8 cellular contexts compared by ENCODE assay signal in the genomic region with DNA sequence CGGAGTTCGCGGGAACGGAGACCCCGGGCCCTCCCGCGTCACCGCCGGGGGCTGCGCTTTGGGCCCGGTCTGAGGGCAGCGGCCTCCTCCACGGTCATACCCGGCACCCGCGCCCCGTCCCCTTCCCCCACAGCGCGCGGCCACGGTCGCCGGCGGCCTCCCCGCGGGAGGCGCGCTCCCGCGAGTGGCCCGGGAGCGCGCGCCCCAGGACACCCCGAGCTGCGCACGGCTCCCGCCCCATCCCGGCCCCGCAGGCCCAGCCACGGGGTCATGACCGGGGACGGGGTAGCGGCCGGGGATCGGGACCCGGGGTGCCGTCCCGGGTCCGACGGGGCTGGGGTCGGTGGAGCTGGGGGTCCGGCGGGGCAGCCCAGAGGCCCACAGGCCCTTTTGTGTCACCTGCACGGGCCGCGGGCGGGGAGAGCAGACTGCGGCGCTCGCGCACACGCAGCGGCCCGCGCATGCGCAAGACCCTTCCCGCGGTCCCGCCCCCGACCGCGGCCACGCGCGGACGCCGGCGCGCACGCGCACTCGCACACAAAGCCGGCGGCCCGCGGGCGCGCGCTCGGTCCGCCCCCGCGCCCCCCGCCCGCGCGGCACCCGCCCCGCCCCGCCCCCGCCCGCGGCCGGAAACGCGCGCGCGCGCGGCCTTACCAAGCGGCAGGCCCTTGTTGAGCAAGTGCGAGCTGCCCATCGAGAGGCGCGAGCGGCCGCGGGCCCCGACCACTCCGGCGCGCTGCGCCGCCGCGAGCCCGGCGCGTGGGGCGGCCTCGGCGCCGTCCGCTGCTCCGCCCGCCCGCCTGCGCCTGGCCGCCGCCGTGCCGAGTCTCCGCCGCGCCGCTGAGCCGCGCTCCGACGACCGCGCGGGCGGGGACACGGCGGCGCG. TPM values are rescaled to one million over a fixed set of nuclear protein-coding genes. Genes with fewer than 3 reads are reported as not detected.
DNase-seq lines count a peak whose midpoint lies in the region; ATAC-seq and TF ChIP-seq lines count a peak whose summit lies in the region.

Gene CTBP1 (minus strand): TSS at position 869 of the 886 bp plus-strand sequence. CDS start 7,799 bp downstream, outside the sequence.

- ATAC-seq in GM21825 (IDR thresholded peaks at IDR 0.05; ENCODE audit: unreplicated experiment) (peak; percentile 39), RWPE2 (ENCODE audit: low read depth) (peak; percentile 56)

- H3K27ac ChIP-seq in KOPT-K1 (ENCODE audit: low read depth, low read length, poor library complexity, severe bottlenecking): peak within 1 kb of the TSS; percentile 98
- H3K27ac ChIP-seq in RWPE2 (ENCODE audit: poor library complexity, severe bottlenecking): peak within 1 kb of the TSS; percentile 93
- peak within 1 kb of the TSS; percentile 90 for H3K27ac ChIP-seq in neural progenitor cell

- H3K36me3 ChIP-seq in KOPT-K1 (ENCODE audit: insufficient read depth, low read length): peaks cover 34% of the 10 kb centered on the region
- H3K36me3 ChIP-seq in RWPE2 (ENCODE audit: low read depth): peaks cover 26% of the 10 kb centered on the region
- H3K36me3 ChIP-seq in neural progenitor cell: peaks cover 5% of the 10 kb centered on the region

- peaks cover 49% of the 10 kb centered on the region for H3K79me2 ChIP-seq in neural progenitor cell (ENCODE audit: low read depth)

- peak within 1 kb of the TSS; percentile 100 for H3K4me2 ChIP-seq in neural progenitor cell

- peaks cover 29% of the 10 kb centered on the region for H3K9me3 Mint-ChIP-seq in neural progenitor cell

- peak within 1 kb of the TSS; percentile 89 for H3K4me3 Mint-ChIP-seq in neural progenitor cell

- H2AFZ ChIP-seq in neural progenitor cell (replicated peaks): peak within 1 kb of the TSS; percentile 92

- peaks cover 44% of the 10 kb centered on the region for H4K20me1 ChIP-seq in neural progenitor cell (ENCODE audit: low read depth)

- peaks cover 15% of the 10 kb centered on the region for H3K4me1 Mint-ChIP-seq in neural progenitor cell

- peak within 1 kb of the TSS; percentile 78 for H3K4me3 ChIP-seq in RWPE2 (ENCODE audit: severe bottlenecking)
- peak within 1 kb of the TSS; percentile 72 to 81 for H3K4me3 ChIP-seq in foreskin fibroblast (ENCODE audit: low read depth in 1 of 2, low read length in 2 of 2)
- peak within 1 kb of the TSS; percentile 83 for H3K4me3 ChIP-seq in neural progenitor cell

- peaks cover 32% of the 10 kb centered on the region for H3K36me3 Mint-ChIP-seq in neural progenitor cell

- H3K9me3 ChIP-seq in KOPT-K1 (ENCODE audit: insufficient read depth, low read length, poor library complexity, severe bottlenecking) (peaks cover 31% of the 10 kb centered on the region), RWPE2 (ENCODE audit: severe bottlenecking) (peaks cover 16% of the 10 kb centered on the region), neural progenitor cell (ENCODE audit: low read depth) (peaks cover 8% of the 10 kb centered on the region)

- H3K27me3 ChIP-seq in RWPE2 (ENCODE audit: insufficient read depth, poor library complexity, severe bottlenecking) (no peaks in the 10 kb centered on the region), neural progenitor cell (no peaks in the 10 kb centered on the region)

- peak; percentile 79 for DNase-seq in ELR (ENCODE audit: low read depth)
- peak; percentile 70 for DNase-seq in RWPE2 (ENCODE audit: low spot score)
- DNase-seq in activated gamma-delta T cell (lab: John Stamatoyannopoulos, UW): peak; percentile 83
- DNase-seq in foreskin fibroblast: peak; percentile 83 to 94
- peak; percentile 94 for DNase-seq in neural progenitor cell (ENCODE audit: low spot score)
- DNase-seq in stromal cell of bone marrow (ENCODE audit: low read depth): peak; percentile 47

- H3K9ac ChIP-seq in neural progenitor cell: peak within 1 kb of the TSS; percentile 89

- peaks cover 9% of the 10 kb centered on the region for H3K27me3 Mint-ChIP-seq in neural progenitor cell (ENCODE audit: insufficient read depth, low read depth)

- no peaks in the 10 kb centered on the region for H3F3A ChIP-seq in neural progenitor cell (ENCODE audit: low read depth)

- TF ChIP-seq CTCF in RWPE2 (IDR thresholded peaks at IDR 0.05; ENCODE audit: poor library complexity, severe bottlenecking) (no peak), foreskin fibroblast (IDR thresholded peaks at IDR 0.05; ENCODE audit: low read depth, low read length) (no peak), neural progenitor cell (IDR thresholded peaks at IDR 0.05) (no peak)

- H3K27ac Mint-ChIP-seq in neural progenitor cell: peak within 1 kb of the TSS; percentile 50

- H3K4me1 ChIP-seq in RWPE2 (ENCODE audit: insufficient read depth, poor library complexity, severe bottlenecking) (peaks cover 16% of the 10 kb centered on the region), neural progenitor cell (peaks cover 10% of the 10 kb centered on the region)

RNA-seq across cellular contexts. Expression of gene CTBP1, which starts in this region (rescaled TPM):
- total RNA-seq in neural progenitor cell (ENCODE audit: low replicate concordance): 171 and 243 TPM in 2 replicates

Comparison
In these comparisons a context has a peak if more than half of its experiments do, and no peak if none do; other contexts are left out.
1. Peak in every context shown above with its lines: DNase-seq, ATAC-seq, H3K4me3 ChIP-seq and H3K27ac ChIP-seq.